Comparison of ENCODE assay signal across 9 cellular contexts in genomic region chr7:82805527-82805960, GRCh38.
DNase-seq lines count a peak whose midpoint lies in the region; FAIRE-seq and TF ChIP-seq lines count a peak whose summit lies in the region.
"Had no signal": no experiment of that assay in that cellular context is flagged by ENCODE, and none has a peak within 500 bp of the region (broad histone marks: within the 10 kb centered on the region; RNA-seq: fewer than 3 reads in every experiment).

No MANE protein-coding gene starts in this region.

- no peak for TF ChIP-seq CTCF in WI38 (IDR thresholded peaks at IDR 0.05; ENCODE audit: low read depth, low read length)

- no peak for FAIRE-seq in GM12891 (lab: Jason Lieb, UNC)

- H3K4me3 ChIP-seq in WI38 (ENCODE audit: low read depth, low read length): peak overlapping the region; percentile 24
- H3K4me3 ChIP-seq: mucosa of descending colon had no signal

- TF ChIP-seq POLR2A in GM12891 (IDR thresholded peaks at IDR 0.05; ENCODE audit: low read depth, low read length): no peak

- DNase-seq in DMS153 (lab: John Stamatoyannopoulos, UW) (peak; percentile 13), NCI-H1417 treated with DMSO at 0.1 percent for 48 hours (lab: John Stamatoyannopoulos, UW) (peak; percentile 34), kidney tubule cell (ENCODE audit: low spot score) (peak; percentile 93), GM12891 (ENCODE audit: insufficient read length, low spot score) (no peak)
- DNase-seq in stimulated activated CD4-positive, alpha-beta T cell treated with anti-CD3 and anti-CD28 coated beads, Interleukin-4, amount 100 ng/mL, for 24 hours: no peak
- no peak for DNase-seq in stimulated activated CD4-positive, alpha-beta T cell treated with anti-CD3 and anti-CD28 coated beads, Interleukin-4, amount 100 ng/mL, for 4 hours
- no peak for DNase-seq in activated CD4-positive, alpha-beta T cell treated with anti-CD3 and anti-CD28 coated beads for 4 hours
- DNase-seq: mucosa of descending colon had no signal

TF ChIP-seq in GM12891, 5 proteins besides CTCF, POLR2A, EP300 and RAD21:
- TF ChIP-seq TAF1 (IDR thresholded peaks at IDR 0.05; ENCODE audit: low read depth, low read length): no peak
- TF ChIP-seq POU2F2 (IDR thresholded peaks at IDR 0.05; ENCODE audit: low read depth, low read length): no peak
- TF ChIP-seq PAX5 (IDR thresholded peaks at IDR 0.05; ENCODE audit: insufficient read depth, low read length, severe bottlenecking): no peak
- no peak for TF ChIP-seq POLR2AphosphoS5 (IDR thresholded peaks at IDR 0.05; ENCODE audit: low read depth, low read length)
- TF ChIP-seq SPI1 (IDR thresholded peaks at IDR 0.05; ENCODE audit: low read depth, low read length): no peak
TF ChIP-seq in GM12891: peak in this region for 0.

Comparison
In these comparisons a context has a peak if more than half of its experiments do, and no peak if none do; other contexts are left out.
1. DNase-seq: peak in DMS153 (single experiment), NCI-H1417 treated with DMSO at 0.1 percent for 48 hours (single experiment) and kidney tubule cell (single experiment); none in stimulated activated CD4-positive, alpha-beta T cell treated with anti-CD3 and anti-CD28 coated beads, Interleukin-4, amount 100 ng/mL, for 24 hours (single experiment), stimulated activated CD4-positive, alpha-beta T cell treated with anti-CD3 and anti-CD28 coated beads, Interleukin-4, amount 100 ng/mL, for 4 hours (0 of 2), activated CD4-positive, alpha-beta T cell treated with anti-CD3 and anti-CD28 coated beads for 4 hours (0 of 2) and GM12891 (single experiment).